8 cellular contexts compared by ENCODE assay signal in genomic region chr12:107319536-107320030, GRCh38.
DNase-seq lines count a peak whose midpoint lies in the region; ATAC-seq and TF ChIP-seq lines count a peak whose summit lies in the region.

No MANE protein-coding gene starts in this region.

- no peak overlapping the region for H4K8ac ChIP-seq in mesendoderm (ENCODE audit: low read depth, low read length)

- H3K9me3 ChIP-seq in HUES48 (ENCODE audit: control insufficient read depth, insufficient read depth, low read length) (no peaks in the 10 kb centered on the region), body of pancreas (no peaks in the 10 kb centered on the region)

- no peaks in the 10 kb centered on the region for H3K79me2 ChIP-seq in mesendoderm (ENCODE audit: control insufficient read depth, insufficient read depth, low read length)

- no peaks in the 10 kb centered on the region for H3K36me3 ChIP-seq in HUES48 (ENCODE audit: control insufficient read depth, insufficient read depth, low read length)
- no peaks in the 10 kb centered on the region for H3K36me3 ChIP-seq in mesendoderm (ENCODE audit: control insufficient read depth, insufficient read depth, low read length)
- H3K36me3 ChIP-seq in body of pancreas (replicated peaks in 1 of 2; ENCODE audit: insufficient read depth in 1 of 2, low read depth in 2 of 2) = no peaks in the 10 kb centered on the region

- H2AK5ac ChIP-seq in mesendoderm (ENCODE audit: low read length) = no peak overlapping the region

- no peak overlapping the region for H4K5ac ChIP-seq in mesendoderm (ENCODE audit: low read length)

- H3K23ac ChIP-seq in mesendoderm (ENCODE audit: low read length) = peak overlapping the region; percentile 3

- peak overlapping the region; percentile 77 for H3K56ac ChIP-seq in mesendoderm (ENCODE audit: low read length)

- H3K79me1 ChIP-seq in mesendoderm (ENCODE audit: low read length) = no peaks in the 10 kb centered on the region

- CTCF ChIA-PET in AG04449 (lab: Yijun Ruan, JAX) = interaction anchor here (0.7 to 1.6 kb wide), 6 partner anchors 14 to 291 kb away, joined by 3 to 4 read pairs (median 3); no protein-coding TSS in a partner anchor

- H3K18ac ChIP-seq in mesendoderm (ENCODE audit: low read length) = no peak overlapping the region

- H3K4me1 ChIP-seq in HUES48 (ENCODE audit: control insufficient read depth, insufficient read depth, low read length) = 0 out of 2 replicates have a peak, but pooled peaks cover 5% of the 10 kb centered on the region
- no peaks in the 10 kb centered on the region for H3K4me1 ChIP-seq in mesendoderm (ENCODE audit: control insufficient read depth, low read depth, low read length)
- H3K4me1 ChIP-seq in body of pancreas = peaks cover 39% of the 10 kb centered on the region

- peak overlapping the region; percentile 56 for H3K4me3 ChIP-seq in AG04449 (ENCODE audit: low read depth, low read length)
- peak overlapping the region; percentile 78 for H3K4me3 ChIP-seq in HUES48 (ENCODE audit: low read depth, low read length)
- peak overlapping the region; percentile 37 for H3K4me3 ChIP-seq in mesendoderm (ENCODE audit: low read length)
- peak overlapping the region in 1 of 2 donors; percentile 17 for H3K4me3 ChIP-seq in body of pancreas

- no peak overlapping the region for H2BK15ac ChIP-seq in mesendoderm (replicated peaks; ENCODE audit: low read depth)

- H2BK5ac ChIP-seq in mesendoderm (ENCODE audit: low read length) = no peak overlapping the region

- H3K27ac ChIP-seq in HUES48 (ENCODE audit: low read depth, low read length) (no peak overlapping the region), mesendoderm (ENCODE audit: low read depth, low read length) (no peak overlapping the region), body of pancreas (no peak overlapping the region)

- H2BK120ac ChIP-seq in mesendoderm (ENCODE audit: low read depth, low read length) = no peak overlapping the region

- WGBS in mesendoderm (ENCODE audit: extremely low coverage, insufficient coverage, low lambda C conversion rate) = no CpG with 5 or more reads among the region's 60 CpGs
- WGBS in body of pancreas, 2 donors = 1% methylated on average over 60 of the region's 60 CpGs; no CpG with 5 or more reads in 1 of the 2 donors

- no peak for TF ChIP-seq POLR2A in body of pancreas (IDR thresholded peaks at IDR 0.05)

- H3K4ac ChIP-seq in mesendoderm (ENCODE audit: low read depth, low read length) = no peak overlapping the region

- H3K27me3 ChIP-seq in HUES48 (ENCODE audit: control insufficient read depth, insufficient read depth, low read length) = peaks cover 72% of the 10 kb centered on the region
- no peaks in the 10 kb centered on the region for H3K27me3 ChIP-seq in mesendoderm (ENCODE audit: insufficient read depth, low read length, poor library complexity)
- H3K27me3 ChIP-seq in body of pancreas = peaks cover 0 to 13% of the 10 kb centered on the region in 2 donors

- DNase-seq in AG04449 (ENCODE audit: low read depth, low spot score) (no peak), astrocyte of the hippocampus (ENCODE audit: low read depth, low spot score) (peak; percentile 51), mesendoderm (no peak), A172 (ENCODE audit: low spot score) (no peak), MV-4-11 (lab: John Stamatoyannopoulos, UW) (no peak), body of pancreas (no peak)

- H3K9ac ChIP-seq in HUES48 (ENCODE audit: low read depth, low read length) = no peak overlapping the region
- peak overlapping the region; percentile 68 for H3K9ac ChIP-seq in mesendoderm (ENCODE audit: low read length)

- POLR2A ChIA-PET in AG04449 (lab: Yijun Ruan, JAX) = no interaction called here

- intact Hi-C loops in body of pancreas (cut with DNase I) = no loop called here

- TF ChIP-seq CTCF in AG04449 (IDR thresholded peaks at IDR 0.05; ENCODE audit: insufficient read depth, low read length, missing control alignments) (no peak), body of pancreas (IDR thresholded peaks at IDR 0.05) (no peak)

- ATAC-seq in body of pancreas (no peak), GM21367 (IDR thresholded peaks at IDR 0.05; ENCODE audit: unreplicated experiment) (no peak)

- H3K4me2 ChIP-seq in mesendoderm (ENCODE audit: low read length) = peak overlapping the region; percentile 67
